1 cellular context compared by ENCODE assay signal in the genomic region with DNA sequence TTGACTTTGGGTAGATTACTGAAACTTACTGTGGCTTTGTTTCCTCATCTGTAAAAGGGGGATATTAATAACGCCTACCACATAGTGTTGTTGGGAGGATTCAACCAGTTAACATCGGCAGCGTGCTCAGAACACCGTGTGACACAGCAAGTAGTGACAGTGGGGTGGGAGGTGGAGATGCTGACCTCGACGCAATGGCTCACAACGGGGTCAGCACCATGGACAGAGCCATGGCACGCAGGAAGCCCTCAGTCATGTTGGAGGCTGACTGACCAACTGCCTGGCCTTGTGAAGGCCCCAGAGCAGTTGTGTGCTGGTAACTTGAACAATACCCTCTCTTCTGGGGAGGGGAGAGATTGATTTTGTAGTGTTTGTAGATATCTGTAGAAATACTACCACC.
TF ChIP-seq lines count a peak whose summit lies in the region.

No MANE protein-coding gene starts in this region.

TF ChIP-seq in HepG2, 621 proteins besides CTCF, POLR2A, EP300 and RAD21 (continued from another document and continues in another):
- TF ChIP-seq, protein P1, sequence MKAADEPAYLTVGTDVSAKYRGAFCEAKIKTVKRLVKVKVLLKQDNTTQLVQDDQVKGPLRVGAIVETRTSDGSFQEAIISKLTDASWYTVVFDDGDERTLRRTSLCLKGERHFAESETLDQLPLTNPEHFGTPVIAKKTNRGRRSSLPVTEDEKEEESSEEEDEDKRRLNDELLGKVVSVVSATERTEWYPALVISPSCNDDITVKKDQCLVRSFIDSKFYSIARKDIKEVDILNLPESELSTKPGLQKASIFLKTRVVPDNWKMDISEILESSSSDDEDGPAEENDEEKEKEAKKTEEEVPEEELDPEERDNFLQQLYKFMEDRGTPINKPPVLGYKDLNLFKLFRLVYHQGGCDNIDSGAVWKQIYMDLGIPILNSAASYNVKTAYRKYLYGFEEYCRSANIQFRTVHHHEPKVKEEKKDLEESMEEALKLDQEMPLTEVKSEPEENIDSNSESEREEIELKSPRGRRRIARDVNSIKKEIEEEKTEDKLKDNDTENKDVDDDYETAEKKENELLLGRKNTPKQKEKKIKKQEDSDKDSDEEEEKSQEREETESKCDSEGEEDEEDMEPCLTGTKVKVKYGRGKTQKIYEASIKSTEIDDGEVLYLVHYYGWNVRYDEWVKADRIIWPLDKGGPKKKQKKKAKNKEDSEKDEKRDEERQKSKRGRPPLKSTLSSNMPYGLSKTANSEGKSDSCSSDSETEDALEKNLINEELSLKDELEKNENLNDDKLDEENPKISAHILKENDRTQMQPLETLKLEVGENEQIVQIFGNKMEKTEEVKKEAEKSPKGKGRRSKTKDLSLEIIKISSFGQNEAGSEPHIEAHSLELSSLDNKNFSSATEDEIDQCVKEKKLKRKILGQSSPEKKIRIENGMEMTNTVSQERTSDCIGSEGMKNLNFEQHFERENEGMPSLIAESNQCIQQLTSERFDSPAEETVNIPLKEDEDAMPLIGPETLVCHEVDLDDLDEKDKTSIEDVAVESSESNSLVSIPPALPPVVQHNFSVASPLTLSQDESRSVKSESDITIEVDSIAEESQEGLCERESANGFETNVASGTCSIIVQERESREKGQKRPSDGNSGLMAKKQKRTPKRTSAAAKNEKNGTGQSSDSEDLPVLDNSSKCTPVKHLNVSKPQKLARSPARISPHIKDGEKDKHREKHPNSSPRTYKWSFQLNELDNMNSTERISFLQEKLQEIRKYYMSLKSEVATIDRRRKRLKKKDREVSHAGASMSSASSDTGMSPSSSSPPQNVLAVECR (CRISPR knock-in tag; IDR thresholded peaks at IDR 0.05; ENCODE audit: borderline replicate concordance): no peak
- TF ChIP-seq, protein P2, sequence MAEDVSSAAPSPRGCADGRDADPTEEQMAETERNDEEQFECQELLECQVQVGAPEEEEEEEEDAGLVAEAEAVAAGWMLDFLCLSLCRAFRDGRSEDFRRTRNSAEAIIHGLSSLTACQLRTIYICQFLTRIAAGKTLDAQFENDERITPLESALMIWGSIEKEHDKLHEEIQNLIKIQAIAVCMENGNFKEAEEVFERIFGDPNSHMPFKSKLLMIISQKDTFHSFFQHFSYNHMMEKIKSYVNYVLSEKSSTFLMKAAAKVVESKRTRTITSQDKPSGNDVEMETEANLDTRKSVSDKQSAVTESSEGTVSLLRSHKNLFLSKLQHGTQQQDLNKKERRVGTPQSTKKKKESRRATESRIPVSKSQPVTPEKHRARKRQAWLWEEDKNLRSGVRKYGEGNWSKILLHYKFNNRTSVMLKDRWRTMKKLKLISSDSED (CRISPR knock-in tag; IDR thresholded peaks at IDR 0.05): no peak
- TF ChIP-seq ZSCAN30 (CRISPR knock-in tag; IDR thresholded peaks at IDR 0.05): no peak
- TF ChIP-seq TEAD3 (CRISPR knock-in tag; optimal IDR thresholded peaks at IDR 0.05; ENCODE audit: borderline replicate concordance): peak; percentile 49
- no peak for TF ChIP-seq ZSCAN20 (CRISPR knock-in tag; IDR thresholded peaks at IDR 0.05; ENCODE audit: borderline replicate concordance)
- TF ChIP-seq SATB2 (CRISPR knock-in tag; IDR thresholded peaks at IDR 0.05): no peak
- TF ChIP-seq, protein P3, sequence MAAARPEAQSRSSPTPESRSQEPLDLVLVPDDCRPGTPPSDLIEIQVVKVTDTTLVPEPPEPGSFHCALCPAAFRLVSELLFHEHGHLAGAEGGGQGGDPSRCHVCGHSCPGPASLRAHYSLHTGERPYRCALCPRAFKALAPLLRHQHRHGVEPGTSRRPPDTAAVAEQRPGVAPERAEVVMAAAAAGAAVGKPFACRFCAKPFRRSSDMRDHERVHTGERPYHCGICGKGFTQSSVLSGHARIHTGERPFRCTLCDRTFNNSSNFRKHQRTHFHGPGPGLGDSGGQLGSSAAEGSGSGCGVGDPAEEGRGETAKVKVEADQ (CRISPR knock-in tag; IDR thresholded peaks at IDR 0.05; ENCODE audit: borderline replicate concordance): no peak
- TF ChIP-seq ZNF607 (CRISPR knock-in tag; IDR thresholded peaks at IDR 0.05; ENCODE audit: borderline replicate concordance): no peak
- no peak for TF ChIP-seq TRIM24 (CRISPR knock-in tag; IDR thresholded peaks at IDR 0.05)
- TF ChIP-seq NRL (CRISPR knock-in tag; IDR thresholded peaks at IDR 0.05; ENCODE audit: borderline replicate concordance): no peak
- TF ChIP-seq NFE2L2 (IDR thresholded peaks at IDR 0.05; ENCODE audit: low read length): no peak
- TF ChIP-seq, protein P4, sequence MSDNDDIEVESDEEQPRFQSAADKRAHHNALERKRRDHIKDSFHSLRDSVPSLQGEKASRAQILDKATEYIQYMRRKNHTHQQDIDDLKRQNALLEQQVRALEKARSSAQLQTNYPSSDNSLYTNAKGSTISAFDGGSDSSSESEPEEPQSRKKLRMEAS (IDR thresholded peaks at IDR 0.05): no peak
- TF ChIP-seq, protein P5, sequence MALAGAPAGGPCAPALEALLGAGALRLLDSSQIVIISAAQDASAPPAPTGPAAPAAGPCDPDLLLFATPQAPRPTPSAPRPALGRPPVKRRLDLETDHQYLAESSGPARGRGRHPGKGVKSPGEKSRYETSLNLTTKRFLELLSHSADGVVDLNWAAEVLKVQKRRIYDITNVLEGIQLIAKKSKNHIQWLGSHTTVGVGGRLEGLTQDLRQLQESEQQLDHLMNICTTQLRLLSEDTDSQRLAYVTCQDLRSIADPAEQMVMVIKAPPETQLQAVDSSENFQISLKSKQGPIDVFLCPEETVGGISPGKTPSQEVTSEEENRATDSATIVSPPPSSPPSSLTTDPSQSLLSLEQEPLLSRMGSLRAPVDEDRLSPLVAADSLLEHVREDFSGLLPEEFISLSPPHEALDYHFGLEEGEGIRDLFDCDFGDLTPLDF (CRISPR knock-in tag; IDR thresholded peaks at IDR 0.05): no peak
- no peak for TF ChIP-seq MZF1 (CRISPR knock-in tag; IDR thresholded peaks at IDR 0.05; ENCODE audit: borderline replicate concordance)
- TF ChIP-seq, protein P6, sequence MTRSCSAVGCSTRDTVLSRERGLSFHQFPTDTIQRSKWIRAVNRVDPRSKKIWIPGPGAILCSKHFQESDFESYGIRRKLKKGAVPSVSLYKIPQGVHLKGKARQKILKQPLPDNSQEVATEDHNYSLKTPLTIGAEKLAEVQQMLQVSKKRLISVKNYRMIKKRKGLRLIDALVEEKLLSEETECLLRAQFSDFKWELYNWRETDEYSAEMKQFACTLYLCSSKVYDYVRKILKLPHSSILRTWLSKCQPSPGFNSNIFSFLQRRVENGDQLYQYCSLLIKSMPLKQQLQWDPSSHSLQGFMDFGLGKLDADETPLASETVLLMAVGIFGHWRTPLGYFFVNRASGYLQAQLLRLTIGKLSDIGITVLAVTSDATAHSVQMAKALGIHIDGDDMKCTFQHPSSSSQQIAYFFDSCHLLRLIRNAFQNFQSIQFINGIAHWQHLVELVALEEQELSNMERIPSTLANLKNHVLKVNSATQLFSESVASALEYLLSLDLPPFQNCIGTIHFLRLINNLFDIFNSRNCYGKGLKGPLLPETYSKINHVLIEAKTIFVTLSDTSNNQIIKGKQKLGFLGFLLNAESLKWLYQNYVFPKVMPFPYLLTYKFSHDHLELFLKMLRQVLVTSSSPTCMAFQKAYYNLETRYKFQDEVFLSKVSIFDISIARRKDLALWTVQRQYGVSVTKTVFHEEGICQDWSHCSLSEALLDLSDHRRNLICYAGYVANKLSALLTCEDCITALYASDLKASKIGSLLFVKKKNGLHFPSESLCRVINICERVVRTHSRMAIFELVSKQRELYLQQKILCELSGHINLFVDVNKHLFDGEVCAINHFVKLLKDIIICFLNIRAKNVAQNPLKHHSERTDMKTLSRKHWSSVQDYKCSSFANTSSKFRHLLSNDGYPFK (CRISPR knock-in tag; IDR thresholded peaks at IDR 0.05; ENCODE audit: borderline replicate concordance): no peak
- no peak for TF ChIP-seq ZFP36 (IDR thresholded peaks at IDR 0.05; ENCODE audit: borderline replicate concordance, low read depth, low read length, partially characterized antibody)
- TF ChIP-seq ZNF547 (CRISPR knock-in tag; IDR thresholded peaks at IDR 0.05): no peak
- TF ChIP-seq, protein P7, sequence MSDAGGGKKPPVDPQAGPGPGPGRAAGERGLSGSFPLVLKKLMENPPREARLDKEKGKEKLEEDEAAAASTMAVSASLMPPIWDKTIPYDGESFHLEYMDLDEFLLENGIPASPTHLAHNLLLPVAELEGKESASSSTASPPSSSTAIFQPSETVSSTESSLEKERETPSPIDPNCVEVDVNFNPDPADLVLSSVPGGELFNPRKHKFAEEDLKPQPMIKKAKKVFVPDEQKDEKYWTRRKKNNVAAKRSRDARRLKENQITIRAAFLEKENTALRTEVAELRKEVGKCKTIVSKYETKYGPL (CRISPR knock-in tag; IDR thresholded peaks at IDR 0.05): no peak
- TF ChIP-seq ZNF605 (CRISPR knock-in tag; IDR thresholded peaks at IDR 0.05): no peak
- TF ChIP-seq ZMYM3 (CRISPR knock-in tag; IDR thresholded peaks at IDR 0.05): no peak
- TF ChIP-seq RFXAP (CRISPR knock-in tag; IDR thresholded peaks at IDR 0.05; ENCODE audit: borderline replicate concordance): 0 out of 2 replicates have a peak, but pooled peaks have one; percentile 38
- peak; percentile 52; the same call in 1 of the 2 replicates for TF ChIP-seq KDM2A (CRISPR knock-in tag; IDR thresholded peaks at IDR 0.05; ENCODE audit: borderline replicate concordance, low read depth)
- TF ChIP-seq ZNF296 (CRISPR knock-in tag; conservative IDR thresholded peaks at IDR 0.05): 0 out of 2 replicates have a peak, but pooled peaks have one; percentile 35
- no peak for TF ChIP-seq MATR3 (CRISPR knock-in tag; IDR thresholded peaks at IDR 0.05)
- TF ChIP-seq ZNF589 (CRISPR knock-in tag; conservative IDR thresholded peaks at IDR 0.05): no peak
- TF ChIP-seq ZSCAN9 (CRISPR knock-in tag; IDR thresholded peaks at IDR 0.05; ENCODE audit: borderline replicate concordance): peak; percentile 93
- TF ChIP-seq BRCA1 (CRISPR knock-in tag; IDR thresholded peaks at IDR 0.05): 0 out of 2 replicates have a peak, but pooled peaks have one; percentile 54
- TF ChIP-seq BORCS8-MEF2B (CRISPR knock-in tag; IDR thresholded peaks at IDR 0.05): peak; percentile 77; the same call in 1 of the 2 replicates
- no peak for TF ChIP-seq FOXK2 (IDR thresholded peaks at IDR 0.05)
- TF ChIP-seq ESRRA (CRISPR knock-in tag; IDR thresholded peaks at IDR 0.05; ENCODE audit: low read depth): no peak
- TF ChIP-seq ZNF567 (CRISPR knock-in tag; IDR thresholded peaks at IDR 0.05; ENCODE audit: borderline replicate concordance): no peak
- TF ChIP-seq ISX (CRISPR knock-in tag; conservative IDR thresholded peaks at IDR 0.05): no peak
- no peak for TF ChIP-seq ZNF350 (CRISPR knock-in tag; IDR thresholded peaks at IDR 0.05; ENCODE audit: borderline replicate concordance, low read depth)
- TF ChIP-seq TMF1 (CRISPR knock-in tag; IDR thresholded peaks at IDR 0.05; ENCODE audit: low read depth): 0 out of 2 replicates have a peak, but pooled peaks have one; percentile 46
- TF ChIP-seq, protein P8, sequence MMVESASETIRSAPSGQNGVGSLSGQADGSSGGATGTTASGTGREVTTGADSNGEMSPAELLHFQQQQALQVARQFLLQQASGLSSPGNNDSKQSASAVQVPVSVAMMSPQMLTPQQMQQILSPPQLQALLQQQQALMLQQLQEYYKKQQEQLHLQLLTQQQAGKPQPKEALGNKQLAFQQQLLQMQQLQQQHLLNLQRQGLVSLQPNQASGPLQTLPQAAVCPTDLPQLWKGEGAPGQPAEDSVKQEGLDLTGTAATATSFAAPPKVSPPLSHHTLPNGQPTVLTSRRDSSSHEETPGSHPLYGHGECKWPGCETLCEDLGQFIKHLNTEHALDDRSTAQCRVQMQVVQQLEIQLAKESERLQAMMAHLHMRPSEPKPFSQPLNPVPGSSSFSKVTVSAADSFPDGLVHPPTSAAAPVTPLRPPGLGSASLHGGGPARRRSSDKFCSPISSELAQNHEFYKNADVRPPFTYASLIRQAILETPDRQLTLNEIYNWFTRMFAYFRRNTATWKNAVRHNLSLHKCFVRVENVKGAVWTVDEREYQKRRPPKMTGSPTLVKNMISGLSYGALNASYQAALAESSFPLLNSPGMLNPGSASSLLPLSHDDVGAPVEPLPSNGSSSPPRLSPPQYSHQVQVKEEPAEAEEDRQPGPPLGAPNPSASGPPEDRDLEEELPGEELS (CRISPR knock-in tag; IDR thresholded peaks at IDR 0.05): 0 out of 2 replicates have a peak, but pooled peaks have one; percentile 23
- TF ChIP-seq ZNF816 (CRISPR knock-in tag; IDR thresholded peaks at IDR 0.05; ENCODE audit: borderline replicate concordance): no peak
- no peak for TF ChIP-seq ATRX (CRISPR knock-in tag; IDR thresholded peaks at IDR 0.05; ENCODE audit: borderline replicate concordance)
- TF ChIP-seq BCL6 (CRISPR knock-in tag; IDR thresholded peaks at IDR 0.05): no peak
- no peak for TF ChIP-seq NFATC3 (CRISPR knock-in tag; IDR thresholded peaks at IDR 0.05)
- TF ChIP-seq ZNF570 (CRISPR knock-in tag; IDR thresholded peaks at IDR 0.05; ENCODE audit: borderline replicate concordance): no peak
- peak; percentile 69; the same call in 1 of the 2 replicates for TF ChIP-seq ZSCAN21 (CRISPR knock-in tag; IDR thresholded peaks at IDR 0.05; ENCODE audit: borderline replicate concordance)
- no peak for TF ChIP-seq ZNF772 (CRISPR knock-in tag; IDR thresholded peaks at IDR 0.05)
- no peak for TF ChIP-seq NFIB (CRISPR knock-in tag; IDR thresholded peaks at IDR 0.05; ENCODE audit: borderline replicate concordance)
- no peak for TF ChIP-seq ZNF446 (CRISPR knock-in tag; IDR thresholded peaks at IDR 0.05)
- no peak for TF ChIP-seq ATM (IDR thresholded peaks at IDR 0.05; ENCODE audit: borderline replicate concordance)
- no peak for TF ChIP-seq ZNF780A (CRISPR knock-in tag; IDR thresholded peaks at IDR 0.05)
- peak; percentile 27; the same call in 1 of the 2 replicates for TF ChIP-seq THAP11 (CRISPR knock-in tag; IDR thresholded peaks at IDR 0.05)
- TF ChIP-seq, protein P9, sequence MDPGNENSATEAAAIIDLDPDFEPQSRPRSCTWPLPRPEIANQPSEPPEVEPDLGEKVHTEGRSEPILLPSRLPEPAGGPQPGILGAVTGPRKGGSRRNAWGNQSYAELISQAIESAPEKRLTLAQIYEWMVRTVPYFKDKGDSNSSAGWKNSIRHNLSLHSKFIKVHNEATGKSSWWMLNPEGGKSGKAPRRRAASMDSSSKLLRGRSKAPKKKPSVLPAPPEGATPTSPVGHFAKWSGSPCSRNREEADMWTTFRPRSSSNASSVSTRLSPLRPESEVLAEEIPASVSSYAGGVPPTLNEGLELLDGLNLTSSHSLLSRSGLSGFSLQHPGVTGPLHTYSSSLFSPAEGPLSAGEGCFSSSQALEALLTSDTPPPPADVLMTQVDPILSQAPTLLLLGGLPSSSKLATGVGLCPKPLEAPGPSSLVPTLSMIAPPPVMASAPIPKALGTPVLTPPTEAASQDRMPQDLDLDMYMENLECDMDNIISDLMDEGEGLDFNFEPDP (CRISPR knock-in tag; conservative IDR thresholded peaks at IDR 0.05): no peak
- TF ChIP-seq SAP130 (CRISPR knock-in tag; IDR thresholded peaks at IDR 0.05; ENCODE audit: low read depth): peak; percentile 31; the same call in 1 of the 2 replicates
- no peak for TF ChIP-seq AGO2 (optimal IDR thresholded peaks at IDR 0.05; ENCODE audit: low read depth, low read length)
- TF ChIP-seq ZNF781 (CRISPR knock-in tag; IDR thresholded peaks at IDR 0.05; ENCODE audit: borderline replicate concordance, not compliant biosample characterization): peak; percentile 35
- no peak for TF ChIP-seq ASH2L (IDR thresholded peaks at IDR 0.05; ENCODE audit: insufficient read length, low read depth, low read length)
- no peak for TF ChIP-seq ZNF546 (CRISPR knock-in tag; conservative IDR thresholded peaks at IDR 0.05)
